ENCODE assay signal across 9 cellular contexts in the genomic region with DNA sequence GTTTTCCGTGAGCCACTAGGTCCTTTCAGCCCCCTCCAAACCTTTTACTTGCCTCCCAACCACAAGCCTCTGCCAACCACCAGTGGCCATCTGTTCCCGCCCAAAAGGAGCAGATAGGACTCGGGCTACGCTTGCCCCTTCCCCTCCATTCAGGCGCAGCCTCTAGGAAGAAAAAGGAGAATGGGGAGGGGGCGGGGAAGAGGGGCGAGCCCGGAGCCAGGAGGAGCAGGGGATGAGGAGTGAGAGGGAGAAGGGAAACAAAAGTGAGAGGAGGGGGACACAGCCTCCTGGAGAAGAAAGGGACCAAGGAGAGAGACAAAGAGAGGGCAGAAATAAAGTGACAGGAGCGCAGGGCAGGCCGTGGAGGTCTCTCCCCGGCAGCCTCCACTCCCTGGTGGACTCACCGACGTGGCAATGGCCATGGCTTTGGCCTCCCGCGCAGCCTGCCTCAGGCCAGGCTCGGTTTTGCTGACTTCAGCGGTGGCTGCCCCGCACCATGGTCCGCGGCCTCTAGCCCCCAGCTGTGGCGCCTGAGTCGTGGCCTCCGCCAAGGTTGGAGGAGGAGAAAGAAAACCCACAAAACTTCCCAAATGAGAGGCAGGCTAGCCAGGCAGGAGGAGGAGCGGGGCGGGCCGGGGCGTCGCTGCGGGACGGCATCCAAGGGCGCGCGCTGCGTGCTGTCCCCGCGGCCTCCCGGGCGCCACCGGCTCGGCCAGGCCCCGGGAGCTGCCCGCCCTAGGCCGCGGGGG. TPM values are rescaled to one million over a fixed set of nuclear protein-coding genes. Genes with fewer than 3 reads are reported as not detected.
A peak's percentile ranks its signal among the peaks of the same experiment; 100 is the strongest.
DNase-seq lines count a peak whose midpoint lies in the region; ATAC-seq and TF ChIP-seq lines count a peak whose summit lies in the region.
"Had no signal": no experiment of that assay in that cellular context is flagged by ENCODE, and none has a peak within 500 bp of the region (broad histone marks: within the 10 kb centered on the region; RNA-seq: fewer than 3 reads in every experiment).

A gene with protein sequence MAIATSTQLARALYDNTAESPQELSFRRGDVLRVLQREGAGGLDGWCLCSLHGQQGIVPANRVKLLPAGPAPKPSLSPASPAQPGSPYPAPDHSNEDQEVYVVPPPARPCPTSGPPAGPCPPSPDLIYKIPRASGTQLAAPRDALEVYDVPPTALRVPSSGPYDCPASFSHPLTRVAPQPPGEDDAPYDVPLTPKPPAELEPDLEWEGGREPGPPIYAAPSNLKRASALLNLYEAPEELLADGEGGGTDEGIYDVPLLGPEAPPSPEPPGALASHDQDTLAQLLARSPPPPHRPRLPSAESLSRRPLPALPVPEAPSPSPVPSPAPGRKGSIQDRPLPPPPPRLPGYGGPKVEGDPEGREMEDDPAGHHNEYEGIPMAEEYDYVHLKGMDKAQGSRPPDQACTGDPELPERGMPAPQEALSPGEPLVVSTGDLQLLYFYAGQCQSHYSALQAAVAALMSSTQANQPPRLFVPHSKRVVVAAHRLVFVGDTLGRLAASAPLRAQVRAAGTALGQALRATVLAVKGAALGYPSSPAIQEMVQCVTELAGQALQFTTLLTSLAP (minus strand): TSS at position 569 of the 749 bp plus-strand sequence. CDS start 147 bp downstream, at position 422.

- peaks cover 10% of the 10 kb centered on the region for H3K36me3 Mint-ChIP-seq in WTC11
- no peaks in the 10 kb centered on the region for H3K36me3 Mint-ChIP-seq in naive thymus-derived CD4-positive, alpha-beta T cell

- H3K4me1 Mint-ChIP-seq in WTC11, result peaks cover 30% of the 10 kb centered on the region
- H3K4me1 Mint-ChIP-seq in naive thymus-derived CD4-positive, alpha-beta T cell, result peaks cover 0 to 5% (median 3%) of the 10 kb centered on the region in 7 donors

- intact Hi-C loops in naive thymus-derived CD4-positive, alpha-beta T cell (cut with micrococcal nuclease), result no loop called here

- H3K9me3 ChIP-seq in AG04450 (ENCODE audit: control insufficient read depth, insufficient read depth, low read length) (no peaks in the 10 kb centered on the region; the same call in 1 of the 2 replicates), cardiac muscle cell (ENCODE audit: low read depth) (no peaks in the 10 kb centered on the region), neuron (ENCODE audit: low read length) (no peaks in the 10 kb centered on the region)
- no peaks in the 10 kb centered on the region for H3K9me3 ChIP-seq in naive thymus-derived CD4-positive, alpha-beta T cell (ENCODE audit: control insufficient read depth in 2 of 3, low read length in 3 of 3)

- POLR2A ChIA-PET in AG04450 (lab: Yijun Ruan, JAX), result no interaction called here
- POLR2A ChIA-PET in WTC11 (lab: Charles Lee), result interaction anchor here (2.2 kb wide), 1 partner anchor 12 kb away, joined by 11 read pairs; a partner anchor contains a TSS
- POLR2A ChIA-PET in naive thymus-derived CD4-positive, alpha-beta T cell (lab: Charles Lee), result no interaction called here

- H3K36me3 ChIP-seq in cardiac muscle cell (no peaks in the 10 kb centered on the region), neuron (ENCODE audit: insufficient read depth, low read length) (peaks cover 27% of the 10 kb centered on the region)
- H3K36me3 ChIP-seq in naive thymus-derived CD4-positive, alpha-beta T cell (ENCODE audit: control insufficient read depth in 2 of 3, insufficient read depth in 3 of 3, low read length in 3 of 3), result no peaks in the 10 kb centered on the region

- H3K27ac Mint-ChIP-seq in WTC11, result peak within 1 kb of the TSS; percentile 85
- H3K27ac Mint-ChIP-seq in naive thymus-derived CD4-positive, alpha-beta T cell, result peak within 1 kb of the TSS in 1 of 9 donors; percentile 59

- H3K27me3 ChIP-seq in AG04450 (ENCODE audit: control insufficient read depth, insufficient read depth, low read length) (peaks cover 3% of the 10 kb centered on the region), cardiac muscle cell (no peaks in the 10 kb centered on the region), neuron (ENCODE audit: insufficient read depth, low read length) (peaks cover 10% of the 10 kb centered on the region)
- H3K27me3 ChIP-seq in naive thymus-derived CD4-positive, alpha-beta T cell (ENCODE audit: control insufficient read depth in 2 of 2, insufficient read depth in 2 of 2, low read length in 2 of 2), result no peaks in the 10 kb centered on the region

- H3K27ac ChIP-seq in AG04450 (ENCODE audit: low read depth, low read length) (peak within 1 kb of the TSS; percentile 70), cardiac muscle cell (peak within 1 kb of the TSS; percentile 83)
- H3K27ac ChIP-seq in naive thymus-derived CD4-positive, alpha-beta T cell (ENCODE audit: low read depth, low read length), result no peak within 1 kb of the TSS

- CTCF ChIA-PET in AG04450 (lab: Charles Lee) (no interaction called here), WTC11 (lab: Charles Lee) (interaction anchor here (0.7 to 9.1 kb wide), 8 partner anchors 13 to 296 kb away, joined by 3 to 95 read pairs (median 9); a partner anchor contains a TSS)
- CTCF ChIA-PET in naive thymus-derived CD4-positive, alpha-beta T cell (lab: Charles Lee), result no interaction called here

- peak within 1 kb of the TSS; percentile 91 for H3K4me3 Mint-ChIP-seq in WTC11
- peak within 1 kb of the TSS in 5 of 10 donors; percentile 12 to 71 (median 35) for H3K4me3 Mint-ChIP-seq in naive thymus-derived CD4-positive, alpha-beta T cell

- peak within 1 kb of the TSS; percentile 69 for H3K4me3 ChIP-seq in AG04450 (ENCODE audit: low read depth, low read length)
- H3K4me3 ChIP-seq in cardiac muscle cell, result peak within 1 kb of the TSS; percentile 28
- peak within 1 kb of the TSS; percentile 64 for H3K4me3 ChIP-seq in neuron (ENCODE audit: low read length)
- no peak within 1 kb of the TSS for H3K4me3 ChIP-seq in naive thymus-derived CD4-positive, alpha-beta T cell (ENCODE audit: low read length)

- DNase-seq in AG04450 (ENCODE audit: low read depth, low spot score) (no peak), WTC11 (ENCODE audit: low spot score) (peak; percentile 53), cardiac muscle cell (ENCODE audit: low read depth in 1 of 2, low spot score in 1 of 2) (peak in 1 of 2 donors; percentile 54), HK-2 (ENCODE audit: unreplicated experiment) (no peak)
- DNase-seq in naive thymus-derived CD4-positive, alpha-beta T cell, result no peak
- no peak for DNase-seq in activated CD4-positive, alpha-beta T cell treated with anti-CD3 and anti-CD28 coated beads for 48 hours
- DNase-seq: DND-41 had no signal

- no peaks in the 10 kb centered on the region for H3K9me3 Mint-ChIP-seq in WTC11
- peaks cover 0 to 3% (median 0%) of the 10 kb centered on the region in 11 donors for H3K9me3 Mint-ChIP-seq in naive thymus-derived CD4-positive, alpha-beta T cell

- ATAC-seq in WTC11 (peak; percentile 4), GM18502 (IDR thresholded peaks at IDR 0.05; ENCODE audit: poor library complexity, unreplicated experiment) (no peak)
- ATAC-seq in naive thymus-derived CD4-positive, alpha-beta T cell, result no peak

- peaks cover 36% of the 10 kb centered on the region for H3K27me3 Mint-ChIP-seq in WTC11 (ENCODE audit: low read depth)
- peaks cover 27 to 40% (median 33%) of the 10 kb centered on the region in 5 donors for H3K27me3 Mint-ChIP-seq in naive thymus-derived CD4-positive, alpha-beta T cell

- TF ChIP-seq CTCF in AG04450 (IDR thresholded peaks at IDR 0.05; ENCODE audit: low read depth, low read length) (no peak), WTC11 (IDR thresholded peaks at IDR 0.05) (no peak), cardiac muscle cell (IDR thresholded peaks at IDR 0.05; ENCODE audit: low read depth, low read length) (no peak)

- H3K4me1 ChIP-seq in cardiac muscle cell (ENCODE audit: low read depth) (peaks cover 27% of the 10 kb centered on the region), neuron (ENCODE audit: insufficient read depth, low read length) (peaks cover 26% of the 10 kb centered on the region)
- no peaks in the 10 kb centered on the region for H3K4me1 ChIP-seq in naive thymus-derived CD4-positive, alpha-beta T cell (ENCODE audit: control insufficient read depth in 2 of 2, insufficient read depth in 2 of 2, low read length in 2 of 2)

- no peak within 1 kb of the TSS for H2AFZ ChIP-seq in neuron (ENCODE audit: low read depth, low read length)

TF ChIP-seq in WTC11, 78 proteins besides CTCF, POLR2A, EP300 and RAD21 (continues in another document):
- TF ChIP-seq SP1 (CRISPR knock-in tag; conservative IDR thresholded peaks at IDR 0.05) (no peak), ZNF121 (CRISPR knock-in tag; IDR thresholded peaks at IDR 0.05) (no peak), MXD4 (CRISPR knock-in tag; IDR thresholded peaks at IDR 0.05; ENCODE audit: borderline replicate concordance) (no peak), TP53 (CRISPR knock-in tag; IDR thresholded peaks at IDR 0.05) (no peak), NR3C1 (CRISPR knock-in tag; conservative IDR thresholded peaks at IDR 0.05; ENCODE audit: low read depth) (no peak), FOXJ3 (CRISPR knock-in tag; IDR thresholded peaks at IDR 0.05; ENCODE audit: borderline replicate concordance) (no peak), NR1H2 (CRISPR knock-in tag; IDR thresholded peaks at IDR 0.05) (no peak), EMX1 (CRISPR knock-in tag; IDR thresholded peaks at IDR 0.05) (no peak), ZNF416 (CRISPR knock-in tag; IDR thresholded peaks at IDR 0.05) (no peak), ZNF671 (CRISPR knock-in tag; IDR thresholded peaks at IDR 0.05) (no peak), RELA (CRISPR knock-in tag; IDR thresholded peaks at IDR 0.05; ENCODE audit: borderline replicate concordance) (no peak), CBFB (CRISPR knock-in tag; IDR thresholded peaks at IDR 0.05; ENCODE audit: low read depth) (no peak)
- TF ChIP-seq, protein P1, sequence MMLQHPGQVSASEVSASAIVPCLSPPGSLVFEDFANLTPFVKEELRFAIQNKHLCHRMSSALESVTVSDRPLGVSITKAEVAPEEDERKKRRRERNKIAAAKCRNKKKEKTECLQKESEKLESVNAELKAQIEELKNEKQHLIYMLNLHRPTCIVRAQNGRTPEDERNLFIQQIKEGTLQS (CRISPR knock-in tag; conservative IDR thresholded peaks at IDR 0.05), result no peak
- TF ChIP-seq, protein P2, sequence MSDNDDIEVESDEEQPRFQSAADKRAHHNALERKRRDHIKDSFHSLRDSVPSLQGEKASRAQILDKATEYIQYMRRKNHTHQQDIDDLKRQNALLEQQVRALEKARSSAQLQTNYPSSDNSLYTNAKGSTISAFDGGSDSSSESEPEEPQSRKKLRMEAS (CRISPR knock-in tag; IDR thresholded peaks at IDR 0.05), result 0 out of 2 replicates have a peak, but pooled peaks have one; percentile 7

RNA-seq across cellular contexts. Expression of the gene that starts here (rescaled TPM):
- polyA plus RNA-seq in AG04450 (2011; rRNA removed) (5.3 and 6.6 TPM in 2 replicates), cardiac muscle cell (16.7 and 22.2 TPM in 2 replicates)
- polyA minus RNA-seq in AG04450 (2011; rRNA and poly(A)+ RNA removed), result 4.7 and 5.1 TPM in 2 replicates
- total RNA-seq in WTC11 (2021) (35.3 to 47.4 TPM (median 43.5 TPM) in 3 replicates), cardiac muscle cell (20.5 and 36.6 TPM in 2 replicates)
- not detected for total RNA-seq in naive thymus-derived CD4-positive, alpha-beta T cell
- polyA plus RNA-seq in naive thymus-derived CD4-positive, alpha-beta T cell, result not detected

Comparison
In these comparisons a context has a peak if more than half of its experiments do, and no peak if none do; other contexts are left out.
1. RNA of the gene that starts here (total RNA-seq): 20.5 to 36.6 TPM in cardiac muscle cell and 35.3 to 47.4 TPM in WTC11; not detected in naive thymus-derived CD4-positive, alpha-beta T cell; every median in the first group is over 10 times any median in the second.